ENCODE assay signal across 1 cellular context in the genomic region with DNA sequence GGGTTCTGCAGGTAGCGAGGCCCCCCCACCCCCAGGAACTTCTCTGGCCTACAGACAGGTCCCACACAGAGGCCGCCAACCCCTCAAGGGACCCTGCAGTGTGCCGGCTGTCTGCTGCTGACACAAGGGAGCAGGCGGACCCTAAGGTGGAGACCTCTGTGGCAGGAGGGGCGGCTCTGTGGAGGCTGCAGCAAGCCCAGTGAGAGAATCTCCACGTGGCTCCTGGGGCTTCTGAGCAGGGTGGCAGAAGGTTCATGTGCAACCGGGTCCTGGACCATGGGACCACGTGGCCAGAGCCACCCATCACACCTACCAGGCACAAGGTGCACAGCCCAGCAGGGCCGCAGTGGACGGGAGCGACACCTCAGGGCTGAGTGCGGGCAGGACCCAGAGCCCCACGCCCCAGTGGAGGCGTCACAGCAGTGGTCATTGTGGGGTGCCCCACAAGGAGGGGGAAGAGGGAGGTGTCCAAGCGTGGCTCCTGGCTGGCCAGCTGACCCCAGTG.
A peak's percentile ranks its signal among the peaks of the same experiment; 100 is the strongest.
TF ChIP-seq lines count a peak whose summit lies in the region.

No MANE protein-coding gene starts in this region.

TF ChIP-seq in HepG2, 621 proteins besides CTCF, POLR2A, EP300 and RAD21 (continued from another document and continues in another):
- TF ChIP-seq, protein P1, sequence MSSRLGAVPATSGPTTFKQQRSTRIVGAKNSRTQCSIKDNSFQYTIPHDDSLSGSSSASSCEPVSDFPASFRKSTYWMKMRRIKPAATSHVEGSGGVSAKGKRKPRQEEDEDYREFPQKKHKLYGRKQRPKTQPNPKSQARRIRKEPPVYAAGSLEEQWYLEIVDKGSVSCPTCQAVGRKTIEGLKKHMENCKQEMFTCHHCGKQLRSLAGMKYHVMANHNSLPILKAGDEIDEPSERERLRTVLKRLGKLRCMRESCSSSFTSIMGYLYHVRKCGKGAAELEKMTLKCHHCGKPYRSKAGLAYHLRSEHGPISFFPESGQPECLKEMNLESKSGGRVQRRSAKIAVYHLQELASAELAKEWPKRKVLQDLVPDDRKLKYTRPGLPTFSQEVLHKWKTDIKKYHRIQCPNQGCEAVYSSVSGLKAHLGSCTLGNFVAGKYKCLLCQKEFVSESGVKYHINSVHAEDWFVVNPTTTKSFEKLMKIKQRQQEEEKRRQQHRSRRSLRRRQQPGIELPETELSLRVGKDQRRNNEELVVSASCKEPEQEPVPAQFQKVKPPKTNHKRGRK (CRISPR knock-in tag; IDR thresholded peaks at IDR 0.05): no peak
- TF ChIP-seq PAX8 (CRISPR knock-in tag; IDR thresholded peaks at IDR 0.05; ENCODE audit: borderline replicate concordance) (no peak), ZFP1 (CRISPR knock-in tag; IDR thresholded peaks at IDR 0.05) (no peak), HOXA5 (CRISPR knock-in tag; IDR thresholded peaks at IDR 0.05) (no peak), TBX2 (CRISPR knock-in tag; IDR thresholded peaks at IDR 0.05; ENCODE audit: borderline replicate concordance) (no peak), ZNF296 (CRISPR knock-in tag; conservative IDR thresholded peaks at IDR 0.05) (no peak), FOSL2 (CRISPR knock-in tag; IDR thresholded peaks at IDR 0.05) (no peak), ZSCAN20 (CRISPR knock-in tag; IDR thresholded peaks at IDR 0.05; ENCODE audit: borderline replicate concordance) (no peak), STAT5B (CRISPR knock-in tag; IDR thresholded peaks at IDR 0.05) (no peak), ELF1 (CRISPR knock-in tag; IDR thresholded peaks at IDR 0.05) (no peak), ZSCAN12 (CRISPR knock-in tag; IDR thresholded peaks at IDR 0.05) (no peak), HMG20A (CRISPR knock-in tag; IDR thresholded peaks at IDR 0.05; ENCODE audit: borderline replicate concordance) (no peak), SMARCE1 (IDR thresholded peaks at IDR 0.05; ENCODE audit: borderline replicate concordance) (no peak), RFXANK (CRISPR knock-in tag; IDR thresholded peaks at IDR 0.05) (no peak), ZNF724P (CRISPR knock-in tag; IDR thresholded peaks at IDR 0.05; ENCODE audit: borderline replicate concordance) (no peak), HNRNPUL1 (IDR thresholded peaks at IDR 0.05; ENCODE audit: low read depth, low read length) (no peak), ZNF766 (CRISPR knock-in tag; IDR thresholded peaks at IDR 0.05; ENCODE audit: borderline replicate concordance) (no peak), PLRG1 (conservative IDR thresholded peaks at IDR 0.05) (no peak), ZFY (CRISPR knock-in tag; IDR thresholded peaks at IDR 0.05) (0 out of 2 replicates have a peak, but pooled peaks have one; percentile 2), TOE1 (CRISPR knock-in tag; IDR thresholded peaks at IDR 0.05) (no peak), HDAC6 (IDR thresholded peaks at IDR 0.05; ENCODE audit: low read depth, low read length) (no peak), DNMT3B (CRISPR knock-in tag; conservative IDR thresholded peaks at IDR 0.05) (no peak), EED (CRISPR knock-in tag; IDR thresholded peaks at IDR 0.05) (no peak), SYNCRIP (IDR thresholded peaks at IDR 0.05; ENCODE audit: insufficient read depth, low read depth, low read length) (no peak), RFXAP (CRISPR knock-in tag; IDR thresholded peaks at IDR 0.05; ENCODE audit: borderline replicate concordance) (no peak), MZF1 (CRISPR knock-in tag; IDR thresholded peaks at IDR 0.05; ENCODE audit: borderline replicate concordance) (no peak), ZNF780A (CRISPR knock-in tag; IDR thresholded peaks at IDR 0.05) (no peak), SMC3 (IDR thresholded peaks at IDR 0.05; ENCODE audit: low read length) (no peak), ZNF33B (CRISPR knock-in tag; IDR thresholded peaks at IDR 0.05) (no peak), RCOR2 (CRISPR knock-in tag; IDR thresholded peaks at IDR 0.05) (no peak), NRL (CRISPR knock-in tag; IDR thresholded peaks at IDR 0.05; ENCODE audit: borderline replicate concordance) (peak; percentile 66; the same call in 1 of the 2 replicates), AGO2 (optimal IDR thresholded peaks at IDR 0.05; ENCODE audit: low read depth, low read length) (peak; percentile 99), ZBTB7A (CRISPR knock-in tag; IDR thresholded peaks at IDR 0.05) (0 out of 2 replicates have a peak, but pooled peaks have one; percentile 40), SMYD3 (CRISPR knock-in tag; IDR thresholded peaks at IDR 0.05) (no peak), ZNF75D (CRISPR knock-in tag; IDR thresholded peaks at IDR 0.05; ENCODE audit: borderline replicate concordance) (no peak), ARID2 (CRISPR knock-in tag; IDR thresholded peaks at IDR 0.05; ENCODE audit: borderline replicate concordance) (0 out of 2 replicates have a peak, but pooled peaks have one; percentile 44)
- TF ChIP-seq, protein P2, sequence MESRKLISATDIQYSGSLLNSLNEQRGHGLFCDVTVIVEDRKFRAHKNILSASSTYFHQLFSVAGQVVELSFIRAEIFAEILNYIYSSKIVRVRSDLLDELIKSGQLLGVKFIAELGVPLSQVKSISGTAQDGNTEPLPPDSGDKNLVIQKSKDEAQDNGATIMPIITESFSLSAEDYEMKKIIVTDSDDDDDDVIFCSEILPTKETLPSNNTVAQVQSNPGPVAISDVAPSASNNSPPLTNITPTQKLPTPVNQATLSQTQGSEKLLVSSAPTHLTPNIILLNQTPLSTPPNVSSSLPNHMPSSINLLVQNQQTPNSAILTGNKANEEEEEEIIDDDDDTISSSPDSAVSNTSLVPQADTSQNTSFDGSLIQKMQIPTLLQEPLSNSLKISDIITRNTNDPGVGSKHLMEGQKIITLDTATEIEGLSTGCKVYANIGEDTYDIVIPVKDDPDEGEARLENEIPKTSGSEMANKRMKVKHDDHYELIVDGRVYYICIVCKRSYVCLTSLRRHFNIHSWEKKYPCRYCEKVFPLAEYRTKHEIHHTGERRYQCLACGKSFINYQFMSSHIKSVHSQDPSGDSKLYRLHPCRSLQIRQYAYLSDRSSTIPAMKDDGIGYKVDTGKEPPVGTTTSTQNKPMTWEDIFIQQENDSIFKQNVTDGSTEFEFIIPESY (CRISPR knock-in tag; IDR thresholded peaks at IDR 0.05): no peak
- TF ChIP-seq, protein P3, sequence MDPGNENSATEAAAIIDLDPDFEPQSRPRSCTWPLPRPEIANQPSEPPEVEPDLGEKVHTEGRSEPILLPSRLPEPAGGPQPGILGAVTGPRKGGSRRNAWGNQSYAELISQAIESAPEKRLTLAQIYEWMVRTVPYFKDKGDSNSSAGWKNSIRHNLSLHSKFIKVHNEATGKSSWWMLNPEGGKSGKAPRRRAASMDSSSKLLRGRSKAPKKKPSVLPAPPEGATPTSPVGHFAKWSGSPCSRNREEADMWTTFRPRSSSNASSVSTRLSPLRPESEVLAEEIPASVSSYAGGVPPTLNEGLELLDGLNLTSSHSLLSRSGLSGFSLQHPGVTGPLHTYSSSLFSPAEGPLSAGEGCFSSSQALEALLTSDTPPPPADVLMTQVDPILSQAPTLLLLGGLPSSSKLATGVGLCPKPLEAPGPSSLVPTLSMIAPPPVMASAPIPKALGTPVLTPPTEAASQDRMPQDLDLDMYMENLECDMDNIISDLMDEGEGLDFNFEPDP (CRISPR knock-in tag; conservative IDR thresholded peaks at IDR 0.05): no peak
- TF ChIP-seq, protein P4, sequence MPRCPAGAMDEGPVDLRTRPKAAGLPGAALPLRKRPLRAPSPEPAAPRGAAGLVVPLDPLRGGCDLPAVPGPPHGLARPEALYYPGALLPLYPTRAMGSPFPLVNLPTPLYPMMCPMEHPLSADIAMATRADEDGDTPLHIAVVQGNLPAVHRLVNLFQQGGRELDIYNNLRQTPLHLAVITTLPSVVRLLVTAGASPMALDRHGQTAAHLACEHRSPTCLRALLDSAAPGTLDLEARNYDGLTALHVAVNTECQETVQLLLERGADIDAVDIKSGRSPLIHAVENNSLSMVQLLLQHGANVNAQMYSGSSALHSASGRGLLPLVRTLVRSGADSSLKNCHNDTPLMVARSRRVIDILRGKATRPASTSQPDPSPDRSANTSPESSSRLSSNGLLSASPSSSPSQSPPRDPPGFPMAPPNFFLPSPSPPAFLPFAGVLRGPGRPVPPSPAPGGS (CRISPR knock-in tag; IDR thresholded peaks at IDR 0.05): no peak
- TF ChIP-seq, protein P5, sequence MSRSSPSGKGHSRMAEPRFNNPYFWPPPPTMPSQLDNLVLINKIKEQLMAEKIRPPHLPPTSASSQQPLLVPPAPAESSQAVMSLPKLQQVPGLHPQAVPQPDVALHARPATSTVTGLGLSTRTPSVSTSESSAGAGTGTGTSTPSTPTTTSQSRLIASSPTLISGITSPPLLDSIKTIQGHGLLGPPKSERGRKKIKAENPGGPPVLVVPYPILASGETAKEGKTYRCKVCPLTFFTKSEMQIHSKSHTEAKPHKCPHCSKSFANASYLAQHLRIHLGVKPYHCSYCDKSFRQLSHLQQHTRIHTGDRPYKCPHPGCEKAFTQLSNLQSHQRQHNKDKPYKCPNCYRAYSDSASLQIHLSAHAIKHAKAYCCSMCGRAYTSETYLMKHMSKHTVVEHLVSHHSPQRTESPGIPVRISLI (CRISPR knock-in tag; IDR thresholded peaks at IDR 0.05; ENCODE audit: borderline replicate concordance): no peak
- TF ChIP-seq, protein P6, sequence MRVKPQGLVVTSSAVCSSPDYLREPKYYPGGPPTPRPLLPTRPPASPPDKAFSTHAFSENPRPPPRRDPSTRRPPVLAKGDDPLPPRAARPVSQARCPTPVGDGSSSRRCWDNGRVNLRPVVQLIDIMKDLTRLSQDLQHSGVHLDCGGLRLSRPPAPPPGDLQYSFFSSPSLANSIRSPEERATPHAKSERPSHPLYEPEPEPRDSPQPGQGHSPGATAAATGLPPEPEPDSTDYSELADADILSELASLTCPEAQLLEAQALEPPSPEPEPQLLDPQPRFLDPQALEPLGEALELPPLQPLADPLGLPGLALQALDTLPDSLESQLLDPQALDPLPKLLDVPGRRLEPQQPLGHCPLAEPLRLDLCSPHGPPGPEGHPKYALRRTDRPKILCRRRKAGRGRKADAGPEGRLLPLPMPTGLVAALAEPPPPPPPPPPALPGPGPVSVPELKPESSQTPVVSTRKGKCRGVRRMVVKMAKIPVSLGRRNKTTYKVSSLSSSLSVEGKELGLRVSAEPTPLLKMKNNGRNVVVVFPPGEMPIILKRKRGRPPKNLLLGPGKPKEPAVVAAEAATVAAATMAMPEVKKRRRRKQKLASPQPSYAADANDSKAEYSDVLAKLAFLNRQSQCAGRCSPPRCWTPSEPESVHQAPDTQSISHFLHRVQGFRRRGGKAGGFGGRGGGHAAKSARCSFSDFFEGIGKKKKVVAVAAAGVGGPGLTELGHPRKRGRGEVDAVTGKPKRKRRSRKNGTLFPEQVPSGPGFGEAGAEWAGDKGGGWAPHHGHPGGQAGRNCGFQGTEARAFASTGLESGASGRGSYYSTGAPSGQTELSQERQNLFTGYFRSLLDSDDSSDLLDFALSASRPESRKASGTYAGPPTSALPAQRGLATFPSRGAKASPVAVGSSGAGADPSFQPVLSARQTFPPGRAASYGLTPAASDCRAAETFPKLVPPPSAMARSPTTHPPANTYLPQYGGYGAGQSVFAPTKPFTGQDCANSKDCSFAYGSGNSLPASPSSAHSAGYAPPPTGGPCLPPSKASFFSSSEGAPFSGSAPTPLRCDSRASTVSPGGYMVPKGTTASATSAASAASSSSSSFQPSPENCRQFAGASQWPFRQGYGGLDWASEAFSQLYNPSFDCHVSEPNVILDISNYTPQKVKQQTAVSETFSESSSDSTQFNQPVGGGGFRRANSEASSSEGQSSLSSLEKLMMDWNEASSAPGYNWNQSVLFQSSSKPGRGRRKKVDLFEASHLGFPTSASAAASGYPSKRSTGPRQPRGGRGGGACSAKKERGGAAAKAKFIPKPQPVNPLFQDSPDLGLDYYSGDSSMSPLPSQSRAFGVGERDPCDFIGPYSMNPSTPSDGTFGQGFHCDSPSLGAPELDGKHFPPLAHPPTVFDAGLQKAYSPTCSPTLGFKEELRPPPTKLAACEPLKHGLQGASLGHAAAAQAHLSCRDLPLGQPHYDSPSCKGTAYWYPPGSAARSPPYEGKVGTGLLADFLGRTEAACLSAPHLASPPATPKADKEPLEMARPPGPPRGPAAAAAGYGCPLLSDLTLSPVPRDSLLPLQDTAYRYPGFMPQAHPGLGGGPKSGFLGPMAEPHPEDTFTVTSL (CRISPR knock-in tag; IDR thresholded peaks at IDR 0.05; ENCODE audit: borderline replicate concordance): no peak
- TF ChIP-seq, protein P7, sequence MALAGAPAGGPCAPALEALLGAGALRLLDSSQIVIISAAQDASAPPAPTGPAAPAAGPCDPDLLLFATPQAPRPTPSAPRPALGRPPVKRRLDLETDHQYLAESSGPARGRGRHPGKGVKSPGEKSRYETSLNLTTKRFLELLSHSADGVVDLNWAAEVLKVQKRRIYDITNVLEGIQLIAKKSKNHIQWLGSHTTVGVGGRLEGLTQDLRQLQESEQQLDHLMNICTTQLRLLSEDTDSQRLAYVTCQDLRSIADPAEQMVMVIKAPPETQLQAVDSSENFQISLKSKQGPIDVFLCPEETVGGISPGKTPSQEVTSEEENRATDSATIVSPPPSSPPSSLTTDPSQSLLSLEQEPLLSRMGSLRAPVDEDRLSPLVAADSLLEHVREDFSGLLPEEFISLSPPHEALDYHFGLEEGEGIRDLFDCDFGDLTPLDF (CRISPR knock-in tag; IDR thresholded peaks at IDR 0.05): no peak
- TF ChIP-seq, protein P8, sequence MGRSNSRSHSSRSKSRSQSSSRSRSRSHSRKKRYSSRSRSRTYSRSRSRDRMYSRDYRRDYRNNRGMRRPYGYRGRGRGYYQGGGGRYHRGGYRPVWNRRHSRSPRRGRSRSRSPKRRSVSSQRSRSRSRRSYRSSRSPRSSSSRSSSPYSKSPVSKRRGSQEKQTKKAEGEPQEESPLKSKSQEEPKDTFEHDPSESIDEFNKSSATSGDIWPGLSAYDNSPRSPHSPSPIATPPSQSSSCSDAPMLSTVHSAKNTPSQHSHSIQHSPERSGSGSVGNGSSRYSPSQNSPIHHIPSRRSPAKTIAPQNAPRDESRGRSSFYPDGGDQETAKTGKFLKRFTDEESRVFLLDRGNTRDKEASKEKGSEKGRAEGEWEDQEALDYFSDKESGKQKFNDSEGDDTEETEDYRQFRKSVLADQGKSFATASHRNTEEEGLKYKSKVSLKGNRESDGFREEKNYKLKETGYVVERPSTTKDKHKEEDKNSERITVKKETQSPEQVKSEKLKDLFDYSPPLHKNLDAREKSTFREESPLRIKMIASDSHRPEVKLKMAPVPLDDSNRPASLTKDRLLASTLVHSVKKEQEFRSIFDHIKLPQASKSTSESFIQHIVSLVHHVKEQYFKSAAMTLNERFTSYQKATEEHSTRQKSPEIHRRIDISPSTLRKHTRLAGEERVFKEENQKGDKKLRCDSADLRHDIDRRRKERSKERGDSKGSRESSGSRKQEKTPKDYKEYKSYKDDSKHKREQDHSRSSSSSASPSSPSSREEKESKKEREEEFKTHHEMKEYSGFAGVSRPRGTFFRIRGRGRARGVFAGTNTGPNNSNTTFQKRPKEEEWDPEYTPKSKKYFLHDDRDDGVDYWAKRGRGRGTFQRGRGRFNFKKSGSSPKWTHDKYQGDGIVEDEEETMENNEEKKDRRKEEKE (IDR thresholded peaks at IDR 0.05): no peak
- TF ChIP-seq, protein P9, sequence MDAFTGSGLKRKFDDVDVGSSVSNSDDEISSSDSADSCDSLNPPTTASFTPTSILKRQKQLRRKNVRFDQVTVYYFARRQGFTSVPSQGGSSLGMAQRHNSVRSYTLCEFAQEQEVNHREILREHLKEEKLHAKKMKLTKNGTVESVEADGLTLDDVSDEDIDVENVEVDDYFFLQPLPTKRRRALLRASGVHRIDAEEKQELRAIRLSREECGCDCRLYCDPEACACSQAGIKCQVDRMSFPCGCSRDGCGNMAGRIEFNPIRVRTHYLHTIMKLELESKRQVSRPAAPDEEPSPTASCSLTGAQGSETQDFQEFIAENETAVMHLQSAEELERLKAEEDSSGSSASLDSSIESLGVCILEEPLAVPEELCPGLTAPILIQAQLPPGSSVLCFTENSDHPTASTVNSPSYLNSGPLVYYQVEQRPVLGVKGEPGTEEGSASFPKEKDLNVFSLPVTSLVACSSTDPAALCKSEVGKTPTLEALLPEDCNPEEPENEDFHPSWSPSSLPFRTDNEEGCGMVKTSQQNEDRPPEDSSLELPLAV (CRISPR knock-in tag; conservative IDR thresholded peaks at IDR 0.05; ENCODE audit: low read depth): no peak
